In genomic region chr22:33853200-33854097, GRCh38 we compare ENCODE assay signal across 8 cellular contexts.
A peak's percentile ranks its signal among the peaks of the same experiment; 100 is the strongest.
DNase-seq lines count a peak whose midpoint lies in the region; ATAC-seq and TF ChIP-seq lines count a peak whose summit lies in the region.

No MANE protein-coding gene starts in this region.

- no peak for TF ChIP-seq CTCF in omental fat pad (IDR thresholded peaks at IDR 0.05)

- ATAC-seq in GM21447 (IDR thresholded peaks at IDR 0.05; ENCODE audit: unreplicated experiment), result peak; percentile 87
- peak; percentile 52 for ATAC-seq in omental fat pad (ENCODE audit: low FRiP score)
- ATAC-seq in GM18873 (IDR thresholded peaks at IDR 0.05; ENCODE audit: low FRiP score, unreplicated experiment), result no peak

- no peak overlapping the region for H3K27ac Mint-ChIP-seq in activated T-helper 1 cell treated with anti-CD3 and anti-CD28 coated beads, Interleukin-12 subunit alpha, Interleukin-12 subunit beta, Interleukin-2, Interleukin-4 antibody, amounts not matched to agents 30 ng/mL and 10 ng/mL and 1 ng/mL, durations not matched to agents 14 hours and 24 hours and 36 hours

- intact Hi-C loops in activated T-helper 1 cell treated with anti-CD3 and anti-CD28 coated beads, Interleukin-12 subunit alpha, Interleukin-12 subunit beta, Interleukin-2, Interleukin-4 antibody, amounts not matched to agents 30 ng/mL and 10 ng/mL and 1 ng/mL, durations not matched to agents 14 hours and 24 hours and 36 hours (cut with micrococcal nuclease), result no loop called here

- peaks cover 26% of the 10 kb centered on the region for H3K9me3 Mint-ChIP-seq in activated T-helper 1 cell treated with anti-CD3 and anti-CD28 coated beads, Interleukin-12 subunit alpha, Interleukin-12 subunit beta, Interleukin-2, Interleukin-4 antibody, amounts not matched to agents 30 ng/mL and 10 ng/mL and 1 ng/mL, durations not matched to agents 14 hours and 24 hours and 36 hours

- no peaks in the 10 kb centered on the region for H3K27me3 Mint-ChIP-seq in activated T-helper 1 cell treated with anti-CD3 and anti-CD28 coated beads, Interleukin-12 subunit alpha, Interleukin-12 subunit beta, Interleukin-2, Interleukin-4 antibody, amounts not matched to agents 30 ng/mL and 10 ng/mL and 1 ng/mL, durations not matched to agents 14 hours and 24 hours and 36 hours (ENCODE audit: insufficient read depth)

- H3K4me3 Mint-ChIP-seq in activated T-helper 1 cell treated with anti-CD3 and anti-CD28 coated beads, Interleukin-12 subunit alpha, Interleukin-12 subunit beta, Interleukin-2, Interleukin-4 antibody, amounts not matched to agents 30 ng/mL and 10 ng/mL and 1 ng/mL, durations not matched to agents 14 hours and 24 hours and 36 hours, result peak overlapping the region; percentile 66

- peak; percentile 92 for DNase-seq in GM03348 (ENCODE audit: low spot score)
- DNase-seq in LoVo (ENCODE audit: low spot score), result peak; percentile 75
- DNase-seq in activated T-helper 1 cell treated with anti-CD3 and anti-CD28 coated beads, Interleukin-12 subunit alpha, Interleukin-12 subunit beta, Interleukin-2, Interleukin-4 antibody, amounts not matched to agents 30 ng/mL and 10 ng/mL and 1 ng/mL, durations not matched to agents 14 hours and 24 hours and 36 hours (ENCODE audit: low spot score), result no peak
- DNase-seq in globus pallidus (ENCODE audit: low spot score), result peak; percentile 81
- no peak for DNase-seq in omental fat pad (ENCODE audit: low spot score)
- no peak for DNase-seq in SIG-M5 (lab: John Stamatoyannopoulos, UW)

- no peaks in the 10 kb centered on the region for H3K36me3 Mint-ChIP-seq in activated T-helper 1 cell treated with anti-CD3 and anti-CD28 coated beads, Interleukin-12 subunit alpha, Interleukin-12 subunit beta, Interleukin-2, Interleukin-4 antibody, amounts not matched to agents 30 ng/mL and 10 ng/mL and 1 ng/mL, durations not matched to agents 14 hours and 24 hours and 36 hours (ENCODE audit: low read depth)

- peaks cover 5% of the 10 kb centered on the region for H3K4me1 Mint-ChIP-seq in activated T-helper 1 cell treated with anti-CD3 and anti-CD28 coated beads, Interleukin-12 subunit alpha, Interleukin-12 subunit beta, Interleukin-2, Interleukin-4 antibody, amounts not matched to agents 30 ng/mL and 10 ng/mL and 1 ng/mL, durations not matched to agents 14 hours and 24 hours and 36 hours (ENCODE audit: low read depth)

Comparison
In these comparisons a context has a peak if more than half of its experiments do, and no peak if none do; other contexts are left out.
1. DNase-seq: peak in GM03348 (single experiment), LoVo (single experiment) and globus pallidus (single experiment); none in activated T-helper 1 cell treated with anti-CD3 and anti-CD28 coated beads, Interleukin-12 subunit alpha, Interleukin-12 subunit beta, Interleukin-2, Interleukin-4 antibody, amounts not matched to agents 30 ng/mL and 10 ng/mL and 1 ng/mL, durations not matched to agents 14 hours and 24 hours and 36 hours (single experiment), omental fat pad (single experiment) and SIG-M5 (single experiment).